Comparison of ENCODE assay signal across 1 cellular context in the genomic region with DNA sequence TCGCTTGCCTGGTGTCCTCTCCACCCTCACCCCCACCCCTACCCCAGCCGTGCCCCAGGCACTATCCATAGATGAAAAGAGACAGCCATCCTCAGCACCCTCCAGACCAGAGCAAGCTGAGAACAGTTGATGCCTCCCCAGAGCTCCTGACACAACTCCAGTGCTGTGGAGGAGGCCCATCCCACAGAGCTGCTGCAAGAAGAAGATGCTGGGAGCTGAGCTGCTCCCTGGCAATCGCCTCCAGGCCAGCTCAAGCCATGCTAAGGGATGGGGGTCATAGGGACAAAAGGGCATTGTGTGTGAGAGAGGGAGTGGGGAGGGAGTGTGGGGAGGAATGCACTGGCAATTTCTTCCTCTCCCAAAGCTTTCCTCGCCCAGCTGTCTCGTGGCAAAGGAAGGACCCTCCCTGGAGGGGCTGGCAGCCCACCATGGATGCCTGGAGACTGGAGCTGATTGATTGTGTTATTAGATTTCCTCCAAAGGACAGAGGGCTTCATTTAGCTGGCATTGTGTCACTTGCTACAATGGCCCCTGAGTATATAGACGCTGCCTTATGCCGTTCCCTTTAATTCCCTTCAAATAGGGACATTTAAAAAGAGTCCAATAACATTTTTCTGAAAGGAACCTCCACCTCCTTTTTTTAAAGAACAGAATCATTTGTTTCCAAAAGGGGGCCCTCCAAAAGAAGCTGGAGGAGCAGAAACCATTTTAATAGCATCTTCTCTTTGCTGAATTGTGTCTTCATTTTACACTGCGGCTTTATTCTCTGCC.
TF ChIP-seq lines count a peak whose summit lies in the region.

No MANE protein-coding gene starts in this region.

TF ChIP-seq in WTC11, 78 proteins besides CTCF, POLR2A, EP300 and RAD21 (continued from another document):
- TF ChIP-seq, protein P1, sequence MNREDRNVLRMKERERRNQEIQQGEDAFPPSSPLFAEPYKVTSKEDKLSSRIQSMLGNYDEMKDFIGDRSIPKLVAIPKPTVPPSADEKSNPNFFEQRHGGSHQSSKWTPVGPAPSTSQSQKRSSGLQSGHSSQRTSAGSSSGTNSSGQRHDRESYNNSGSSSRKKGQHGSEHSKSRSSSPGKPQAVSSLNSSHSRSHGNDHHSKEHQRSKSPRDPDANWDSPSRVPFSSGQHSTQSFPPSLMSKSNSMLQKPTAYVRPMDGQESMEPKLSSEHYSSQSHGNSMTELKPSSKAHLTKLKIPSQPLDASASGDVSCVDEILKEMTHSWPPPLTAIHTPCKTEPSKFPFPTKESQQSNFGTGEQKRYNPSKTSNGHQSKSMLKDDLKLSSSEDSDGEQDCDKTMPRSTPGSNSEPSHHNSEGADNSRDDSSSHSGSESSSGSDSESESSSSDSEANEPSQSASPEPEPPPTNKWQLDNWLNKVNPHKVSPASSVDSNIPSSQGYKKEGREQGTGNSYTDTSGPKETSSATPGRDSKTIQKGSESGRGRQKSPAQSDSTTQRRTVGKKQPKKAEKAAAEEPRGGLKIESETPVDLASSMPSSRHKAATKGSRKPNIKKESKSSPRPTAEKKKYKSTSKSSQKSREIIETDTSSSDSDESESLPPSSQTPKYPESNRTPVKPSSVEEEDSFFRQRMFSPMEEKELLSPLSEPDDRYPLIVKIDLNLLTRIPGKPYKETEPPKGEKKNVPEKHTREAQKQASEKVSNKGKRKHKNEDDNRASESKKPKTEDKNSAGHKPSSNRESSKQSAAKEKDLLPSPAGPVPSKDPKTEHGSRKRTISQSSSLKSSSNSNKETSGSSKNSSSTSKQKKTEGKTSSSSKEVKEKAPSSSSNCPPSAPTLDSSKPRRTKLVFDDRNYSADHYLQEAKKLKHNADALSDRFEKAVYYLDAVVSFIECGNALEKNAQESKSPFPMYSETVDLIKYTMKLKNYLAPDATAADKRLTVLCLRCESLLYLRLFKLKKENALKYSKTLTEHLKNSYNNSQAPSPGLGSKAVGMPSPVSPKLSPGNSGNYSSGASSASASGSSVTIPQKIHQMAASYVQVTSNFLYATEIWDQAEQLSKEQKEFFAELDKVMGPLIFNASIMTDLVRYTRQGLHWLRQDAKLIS (CRISPR knock-in tag; IDR thresholded peaks at IDR 0.05; ENCODE audit: borderline replicate concordance) = no peak
- TF ChIP-seq, protein P2, sequence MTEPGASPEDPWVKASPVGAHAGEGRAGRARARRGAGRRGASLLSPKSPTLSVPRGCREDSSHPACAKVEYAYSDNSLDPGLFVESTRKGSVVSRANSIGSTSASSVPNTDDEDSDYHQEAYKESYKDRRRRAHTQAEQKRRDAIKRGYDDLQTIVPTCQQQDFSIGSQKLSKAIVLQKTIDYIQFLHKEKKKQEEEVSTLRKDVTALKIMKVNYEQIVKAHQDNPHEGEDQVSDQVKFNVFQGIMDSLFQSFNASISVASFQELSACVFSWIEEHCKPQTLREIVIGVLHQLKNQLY (CRISPR knock-in tag; IDR thresholded peaks at IDR 0.05) = no peak
- TF ChIP-seq GTF2I (CRISPR knock-in tag; conservative IDR thresholded peaks at IDR 0.05) = no peak
- TF ChIP-seq NR1H2 (CRISPR knock-in tag; IDR thresholded peaks at IDR 0.05) = no peak
- no peak for TF ChIP-seq IRF2 (CRISPR knock-in tag; IDR thresholded peaks at IDR 0.05; ENCODE audit: borderline replicate concordance, low read depth)
